Comparison of ENCODE assay signal across 5 cellular contexts in the genomic region with DNA sequence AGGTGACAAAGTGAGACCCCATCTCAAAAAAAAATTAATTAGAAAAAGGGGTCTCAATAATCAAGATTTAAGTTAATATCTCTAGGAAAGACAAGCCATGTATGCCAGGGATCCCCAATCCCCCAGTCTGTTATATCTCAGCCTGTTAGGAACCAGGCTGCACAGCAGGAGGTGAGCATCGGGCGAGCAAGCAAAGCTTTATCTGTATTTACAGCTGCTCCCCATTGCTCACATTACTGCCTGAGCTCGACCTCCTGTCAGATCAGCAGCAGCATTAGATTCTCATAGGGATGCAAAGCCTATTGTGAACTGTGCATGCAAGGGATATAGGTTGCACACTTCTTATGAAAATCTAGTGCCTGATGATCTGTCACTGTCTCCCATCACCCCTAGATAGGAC.
"Had no signal": no experiment of that assay in that cellular context is flagged by ENCODE, and none has a peak within 500 bp of the region (broad histone marks: within the 10 kb centered on the region; RNA-seq: fewer than 3 reads in every experiment).

No MANE protein-coding gene starts in this region.

- H3K4me3 ChIP-seq: GM23338 had no signal

- ATAC-seq: GM23338 had no signal

- DNase-seq: H9, HCEC 1CT, IMR-90, KBM-7 had no signal
